ENCODE assay signal across 1 cellular context in the genomic region with DNA sequence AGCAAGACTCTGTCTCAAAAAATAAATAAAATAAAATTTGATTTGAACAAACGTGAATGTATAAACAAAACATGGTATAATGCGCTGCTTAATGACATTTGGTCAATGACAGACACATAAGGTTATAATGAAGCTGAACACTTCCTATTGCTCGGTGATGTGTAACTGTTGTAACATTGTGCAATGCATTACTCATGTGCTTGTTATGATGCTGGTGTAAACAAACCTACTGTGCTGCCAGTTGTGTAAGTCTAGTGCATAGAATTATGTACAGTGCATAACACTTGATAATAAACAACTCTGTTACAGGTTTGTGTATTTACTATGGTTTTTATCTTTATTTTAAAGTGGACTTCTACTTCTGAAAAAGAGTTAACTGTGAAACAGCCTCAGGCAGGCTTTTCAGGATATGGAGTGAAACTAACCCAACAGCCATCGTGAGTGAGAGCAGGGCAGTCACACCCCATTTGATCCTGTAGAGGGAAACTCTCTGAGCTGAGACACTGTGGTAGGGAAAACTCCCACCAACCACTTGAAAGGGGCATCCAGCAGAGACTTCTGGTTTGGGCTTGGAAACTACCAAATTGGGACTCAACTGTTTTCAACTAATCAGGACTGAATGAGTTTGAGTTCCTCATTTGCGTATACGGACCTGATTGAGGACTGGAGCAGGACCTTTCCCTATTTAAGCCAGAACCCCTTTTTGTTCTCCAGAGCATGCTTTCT.
TF ChIP-seq lines count a peak whose summit lies in the region.

No MANE protein-coding gene starts in this region.

TF ChIP-seq in HepG2, 621 proteins besides CTCF, POLR2A, EP300 and RAD21 (continued from another document):
- TF ChIP-seq ZNF737 (CRISPR knock-in tag; IDR thresholded peaks at IDR 0.05; ENCODE audit: borderline replicate concordance) (no peak), DNMT3B (CRISPR knock-in tag; conservative IDR thresholded peaks at IDR 0.05) (no peak)
TF ChIP-seq in HepG2: peak in this region for 43.
